Comparison of ENCODE assay signal across 29 cellular contexts in the genomic region with DNA sequence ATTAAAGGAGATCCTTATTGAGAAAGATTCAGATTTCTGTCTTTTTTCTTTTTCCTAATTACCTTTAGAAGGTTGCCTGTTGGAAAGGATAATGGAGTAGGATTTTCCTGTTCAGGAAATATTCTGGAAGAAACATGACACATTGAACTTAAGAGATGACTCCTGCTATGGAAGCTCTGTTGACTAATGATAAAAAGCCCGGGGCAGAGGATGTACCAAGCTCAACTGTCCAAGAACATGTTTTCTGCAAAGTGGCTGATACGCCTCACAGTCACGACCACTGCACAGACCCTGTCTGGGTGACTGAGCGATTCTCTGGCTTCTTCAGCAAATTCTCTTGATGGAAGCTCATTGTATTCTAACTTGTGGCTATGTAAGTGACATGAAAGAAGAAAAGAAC.
A peak's percentile ranks its signal among the peaks of the same experiment; 100 is the strongest.
DNase-seq lines count a peak whose midpoint lies in the region; ATAC-seq and TF ChIP-seq lines count a peak whose summit lies in the region.
"Had no signal": no experiment of that assay in that cellular context is flagged by ENCODE, and none has a peak within 500 bp of the region (broad histone marks: within the 10 kb centered on the region; RNA-seq: fewer than 3 reads in every experiment).

No MANE protein-coding gene starts in this region.

- no peak for ATAC-seq in GM21576 (IDR thresholded peaks at IDR 0.05; ENCODE audit: unreplicated experiment)
- ATAC-seq: activated T-cell treated with anti-CD3 and anti-CD28 coated beads, Interleukin-2, amount 50 U/mL, for 4 hours; K562; left colon; naive thymus-derived CD4-positive, alpha-beta T cell had no signal

- no peak for TF ChIP-seq CTCF in RWPE1 (conservative IDR thresholded peaks at IDR 0.05; ENCODE audit: low read depth)
- no peak for TF ChIP-seq CTCF in foreskin fibroblast (IDR thresholded peaks at IDR 0.05; ENCODE audit: low read depth, low read length)

- H3K4me1 ChIP-seq in rectal smooth muscle tissue (ENCODE audit: control insufficient read depth, insufficient read depth, low read length), result peaks cover 36% of the 10 kb centered on the region
- H3K4me1 ChIP-seq: BE2C had no signal

- H3K27ac ChIP-seq in RWPE1 (no peak overlapping the region), rectal smooth muscle tissue (ENCODE audit: low read depth, low read length) (peak overlapping the region; percentile 43)
- H3K27ac ChIP-seq: brain microvascular endothelial cell had no signal

- H3K4me3 ChIP-seq in foreskin fibroblast (ENCODE audit: low read depth in 1 of 2, low read length in 2 of 2), result peak overlapping the region in 1 of 2 donors; percentile 5
- H3K4me3 ChIP-seq in rectal smooth muscle tissue (ENCODE audit: low read length), result no peak overlapping the region
- H3K4me3 ChIP-seq: K562, transverse colon had no signal

- POLR2A ChIA-PET in RWPE1 (lab: Yijun Ruan, JAX; ENCODE audit: low non-redundant PET), result no interaction called here

- no peaks in the 10 kb centered on the region for H3K36me3 ChIP-seq in rectal smooth muscle tissue (ENCODE audit: control insufficient read depth, insufficient read depth, low read length)
- H3K36me3 ChIP-seq: BE2C, brain microvascular endothelial cell, transverse colon had no signal

- CTCF ChIA-PET in RWPE1 (lab: Yijun Ruan, JAX), result no interaction called here

- no peak overlapping the region for H3K9ac ChIP-seq in rectal smooth muscle tissue (ENCODE audit: low read length)

- DNase-seq in ELR (ENCODE audit: low read depth), result peak; percentile 83
- DNase-seq in RWPE1 (ENCODE audit: low spot score), result peak; percentile 15
- DNase-seq in foreskin fibroblast, result peak; percentile 62 to 80
- no peak for DNase-seq in activated T-cell treated with anti-CD3 and anti-CD28 coated beads for 4 hours
- no peak for DNase-seq in superior temporal gyrus (ENCODE audit: extremely low spot score)
- no peak for DNase-seq in NCI-H446 treated with DMSO at 0.1 percent for 48 hours (lab: John Stamatoyannopoulos, UW)
- DNase-seq: activated CD4-positive, alpha-beta T cell treated with anti-CD3 and anti-CD28 coated beads for 4 hours; activated CD8-positive, alpha-beta memory T cell treated with anti-CD3 and anti-CD28 coated beads for 24 hours; activated naive CD4-positive, alpha-beta T cell treated with Interleukin-2 at 50 U/mL for 16 hours; activated T-cell treated with anti-CD3 and anti-CD28 coated beads, Interleukin-2, amount 50 U/mL, for 4 hours; amniotic stem cell; BE2C; brain microvascular endothelial cell; DMS53; GF-D8; hippocampal formation; left colon; MM.1S; naive thymus-derived CD4-positive, alpha-beta T cell; NCI-H1417; occipital lobe; Right ventricle myocardium superior; small intestine; stimulated activated CD4-positive, alpha-beta T cell treated with anti-CD3 and anti-CD28 coated beads, Interleukin-1b, Interleukin-23, amount 100 ng/mL, for 48 hours; stimulated activated CD8-positive, alpha-beta memory T cell treated with anti-CD3 and anti-CD28 coated beads, Interleukin-4, amount 100 ng/mL, for 48 hours; transverse colon had no signal

- no peaks in the 10 kb centered on the region for H3K27me3 ChIP-seq in rectal smooth muscle tissue (ENCODE audit: control insufficient read depth, insufficient read depth, low read length)
- H3K27me3 ChIP-seq: BE2C, brain microvascular endothelial cell, transverse colon had no signal

Comparison
In these comparisons a context has a peak if more than half of its experiments do, and no peak if none do; other contexts are left out.
1. DNase-seq: peak in ELR (single experiment), RWPE1 (single experiment) and foreskin fibroblast (2 of 2); none in activated T-cell treated with anti-CD3 and anti-CD28 coated beads for 4 hours (single experiment), superior temporal gyrus (single experiment) and NCI-H446 treated with DMSO at 0.1 percent for 48 hours (single experiment).